Comparison of ENCODE assay signal across 12 cellular contexts in genomic region chr5:154286557-154286956, GRCh38.
DNase-seq lines count a peak whose midpoint lies in the region; ATAC-seq and TF ChIP-seq lines count a peak whose summit lies in the region.
"Had no signal": no experiment of that assay in that cellular context is flagged by ENCODE, and none has a peak within 500 bp of the region (broad histone marks: within the 10 kb centered on the region; RNA-seq: fewer than 3 reads in every experiment).

No MANE protein-coding gene starts in this region.

- peak overlapping the region; percentile 58 for H3K4me3 Mint-ChIP-seq in HFFc6
- H3K4me3 Mint-ChIP-seq in activated T-helper 17 cell treated with anti-CD3 and anti-CD28 coated beads, Interleukin-2, amount 50 U/mL, for 72 hours = no peak overlapping the region
- H3K4me3 Mint-ChIP-seq: stimulated activated effector memory CD8-positive, alpha-beta T cell treated with anti-CD3 and anti-CD28 coated beads, Interleukin-12 subunit alpha, Interleukin-12 subunit beta, amount 100 ng/mL, for 72 hours had no signal

- peak overlapping the region; percentile 73 for H3K27ac Mint-ChIP-seq in HFFc6
- H3K27ac Mint-ChIP-seq in activated T-helper 17 cell treated with anti-CD3 and anti-CD28 coated beads, Interleukin-2, amount 50 U/mL, for 72 hours = no peak overlapping the region

- H3K27me3 ChIP-seq in colonic mucosa (no peaks in the 10 kb centered on the region), lower lobe of right lung (ENCODE audit: low read depth) (no peaks in the 10 kb centered on the region), skeletal muscle tissue (ENCODE audit: control insufficient read depth in 3 of 3, insufficient read depth in 3 of 3, low read length in 3 of 3) (no peaks in the 10 kb centered on the region)
- H3K27me3 ChIP-seq: BLaER1 treated with 17β-estradiol and CSF1 and Interleukin-3, amounts not matched to agents 10 nM and 100 nM had no signal

- no peak for DNase-seq in HFFc6
- peak; percentile 17 for DNase-seq in colonic mucosa
- no peak for DNase-seq in lower lobe of right lung
- no peak for DNase-seq in medulla oblongata (ENCODE audit: extremely low spot score)
- DNase-seq: activated naive CD4-positive, alpha-beta T cell treated with anti-CD3 and anti-CD28 coated beads, Interleukin-2, amount 50 U/mL, for 16 hours; stimulated activated CD4-positive, alpha-beta T cell treated with anti-CD3 and anti-CD28 coated beads, Interleukin-2, amount 100 ng/mL, for 24 hours had no signal

- H3K27me3 Mint-ChIP-seq in HFFc6 (ENCODE audit: insufficient read depth) = peaks cover 2% of the 10 kb centered on the region; the same call in 1 of the 2 replicates
- H3K27me3 Mint-ChIP-seq in activated T-helper 17 cell treated with anti-CD3 and anti-CD28 coated beads, Interleukin-2, amount 50 U/mL, for 72 hours = no peaks in the 10 kb centered on the region

- H3K36me3 Mint-ChIP-seq in HFFc6 (ENCODE audit: low read depth) = peaks cover 16% of the 10 kb centered on the region
- H3K36me3 Mint-ChIP-seq in activated T-helper 17 cell treated with anti-CD3 and anti-CD28 coated beads, Interleukin-2, amount 50 U/mL, for 72 hours (ENCODE audit: low read depth) = no peaks in the 10 kb centered on the region
- H3K36me3 Mint-ChIP-seq: stimulated activated effector memory CD8-positive, alpha-beta T cell treated with anti-CD3 and anti-CD28 coated beads, Interleukin-12 subunit alpha, Interleukin-12 subunit beta, amount 100 ng/mL, for 72 hours had no signal

- TF ChIP-seq CTCF in HFFc6 (IDR thresholded peaks at IDR 0.05) (no peak), colonic mucosa (IDR thresholded peaks at IDR 0.05) (no peak), lower lobe of right lung (IDR thresholded peaks at IDR 0.05) (no peak)

- no peaks in the 10 kb centered on the region for H3K9me3 Mint-ChIP-seq in HFFc6
- H3K9me3 Mint-ChIP-seq in activated T-helper 17 cell treated with anti-CD3 and anti-CD28 coated beads, Interleukin-2, amount 50 U/mL, for 72 hours = no peaks in the 10 kb centered on the region
- H3K9me3 Mint-ChIP-seq: stimulated activated effector memory CD8-positive, alpha-beta T cell treated with anti-CD3 and anti-CD28 coated beads, Interleukin-12 subunit alpha, Interleukin-12 subunit beta, amount 100 ng/mL, for 72 hours had no signal

- H3K9me3 ChIP-seq in colonic mucosa (no peaks in the 10 kb centered on the region), lower lobe of right lung (no peaks in the 10 kb centered on the region), skeletal muscle tissue (ENCODE audit: control insufficient read depth in 3 of 3, low read length in 3 of 3) (no peaks in the 10 kb centered on the region)
- H3K9me3 ChIP-seq: BLaER1 treated with 17β-estradiol and CSF1 and Interleukin-3, amounts not matched to agents 10 nM and 100 nM had no signal

- H3K36me3 ChIP-seq in colonic mucosa (no peaks in the 10 kb centered on the region), lower lobe of right lung (no peaks in the 10 kb centered on the region), skeletal muscle tissue (ENCODE audit: control insufficient read depth in 3 of 3, insufficient read depth in 3 of 3, low read length in 3 of 3) (no peaks in the 10 kb centered on the region)
- H3K36me3 ChIP-seq: BLaER1 treated with 17β-estradiol and CSF1 and Interleukin-3, amounts not matched to agents 10 nM and 100 nM had no signal

- intact Hi-C loops in colonic mucosa (cut with DNase I) = no loop called here
- intact Hi-C loops in lower lobe of right lung (cut with DNase I) = no loop called here

- no peak overlapping the region for H3K9ac ChIP-seq in colonic mucosa (ENCODE audit: low read depth in 2 of 2, low read length in 2 of 2)
- no peak overlapping the region for H3K9ac ChIP-seq in skeletal muscle tissue (ENCODE audit: low read depth in 1 of 3, low read length in 3 of 3)
- H3K9ac ChIP-seq: BLaER1 treated with 17β-estradiol and CSF1 and Interleukin-3, amounts not matched to agents 10 nM and 100 nM had no signal

- H3K4me1 Mint-ChIP-seq in HFFc6 (ENCODE audit: low read depth) = peaks cover 62% of the 10 kb centered on the region
- peaks cover 15% of the 10 kb centered on the region for H3K4me1 Mint-ChIP-seq in activated T-helper 17 cell treated with anti-CD3 and anti-CD28 coated beads, Interleukin-2, amount 50 U/mL, for 72 hours

- H3K4me1 ChIP-seq in colonic mucosa (peaks cover 12% of the 10 kb centered on the region), lower lobe of right lung (peaks cover 47% of the 10 kb centered on the region), skeletal muscle tissue (ENCODE audit: control insufficient read depth in 3 of 3, insufficient read depth in 3 of 3, low read length in 3 of 3) (peaks cover 0 to 16% (median 11%) of the 10 kb centered on the region in 3 donors)

- peak overlapping the region; percentile 35 for H3K27ac ChIP-seq in colonic mucosa
- H3K27ac ChIP-seq in lower lobe of right lung = peak overlapping the region; percentile 64
- H3K27ac ChIP-seq in skeletal muscle tissue (ENCODE audit: low read depth, low read length) = peak overlapping the region; percentile 17
- H3K27ac ChIP-seq: BLaER1 treated with 17β-estradiol and CSF1 and Interleukin-3, amounts not matched to agents 10 nM and 100 nM had no signal

- ATAC-seq in lower lobe of right lung (no peak), HG03159 (IDR thresholded peaks at IDR 0.05; ENCODE audit: unreplicated experiment) (no peak), HG03520 (IDR thresholded peaks at IDR 0.05; ENCODE audit: unreplicated experiment) (no peak)
- ATAC-seq in activated T-helper 17 cell treated with anti-CD3 and anti-CD28 coated beads, Interleukin-2, amount 50 U/mL, for 72 hours (replicated peaks) = no peak

- H3K4me3 ChIP-seq in colonic mucosa = no peak overlapping the region
- H3K4me3 ChIP-seq in lower lobe of right lung = no peak overlapping the region
- no peak overlapping the region for H3K4me3 ChIP-seq in skeletal muscle tissue (ENCODE audit: low read length in 3 of 3)
- H3K4me3 ChIP-seq: BLaER1 treated with 17β-estradiol and CSF1 and Interleukin-3, amounts not matched to agents 10 nM and 100 nM had no signal
